9 cellular contexts compared by ENCODE assay signal in the genomic region with DNA sequence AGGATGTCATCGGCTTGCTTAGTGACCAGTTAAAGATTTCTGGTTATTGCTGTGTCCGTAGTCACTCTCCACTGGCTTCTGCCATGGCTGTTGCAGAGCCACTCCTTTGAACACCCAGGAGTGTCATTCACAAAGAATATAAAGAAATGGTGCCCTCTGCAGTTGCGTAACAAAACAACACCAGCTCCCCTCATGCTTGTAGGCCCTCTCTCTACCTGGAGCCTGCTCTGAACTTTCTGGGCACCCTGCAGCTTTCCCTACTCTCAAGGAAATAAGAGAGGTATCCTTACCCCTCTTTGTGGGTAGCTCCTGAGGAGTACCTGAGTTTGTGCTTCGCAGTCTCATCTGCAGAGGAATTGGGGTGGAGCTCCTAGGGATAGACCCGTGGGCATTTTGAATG.
DNase-seq lines count a peak whose midpoint lies in the region; ATAC-seq and TF ChIP-seq lines count a peak whose summit lies in the region.
"Had no signal": no experiment of that assay in that cellular context is flagged by ENCODE, and none has a peak within 500 bp of the region (broad histone marks: within the 10 kb centered on the region; RNA-seq: fewer than 3 reads in every experiment).

No MANE protein-coding gene starts in this region.

- POLR2A ChIA-PET in activated CD8-positive, alpha-beta T cell treated with anti-CD3 and anti-CD28 coated beads, Interleukin-2, amount 10 ng/mL, durations not matched to agents 7 days and 5 days (lab: Charles Lee): interaction anchor here (0.5 kb wide), 1 partner anchor 692 kb away, joined by 3 read pairs; no protein-coding TSS in a partner anchor

- DNase-seq in NCI-H1105 treated with DMSO at 0.1 percent for 48 hours (lab: John Stamatoyannopoulos, UW) (peak; percentile 38), NCI-H1105 (lab: John Stamatoyannopoulos, UW) (no peak), NAMALWA (ENCODE audit: low spot score) (peak; percentile 22), nephron progenitor cell (peak; percentile 49), NCI-H446 treated with DMSO at 0.1 percent for 48 hours (lab: John Stamatoyannopoulos, UW) (no peak)
- peak; percentile 24 for DNase-seq in activated CD8-positive, alpha-beta T cell treated with anti-CD3 and anti-CD28 coated beads, Interleukin-2, amount 10 ng/mL, durations not matched to agents 7 days and 5 days
- no peak for DNase-seq in activated CD4-positive, CD25-positive, alpha-beta regulatory T cell treated with anti-CD3 and anti-CD28 coated beads, Interleukin-2, amount 50 U/mL, for 72 hours
- DNase-seq: activated T-cell treated with anti-CD3 and anti-CD28 coated beads, Interleukin-2, amount 50 U/mL, for 4 hours had no signal

- no peaks in the 10 kb centered on the region for H3K36me3 Mint-ChIP-seq in activated CD8-positive, alpha-beta T cell treated with anti-CD3 and anti-CD28 coated beads, Interleukin-2, amount 10 ng/mL, durations not matched to agents 7 days and 5 days (ENCODE audit: low read depth)
- no peaks in the 10 kb centered on the region for H3K36me3 Mint-ChIP-seq in nephron progenitor cell (ENCODE audit: low read depth)

- no peaks in the 10 kb centered on the region for H3K4me1 Mint-ChIP-seq in activated CD8-positive, alpha-beta T cell treated with anti-CD3 and anti-CD28 coated beads, Interleukin-2, amount 10 ng/mL, durations not matched to agents 7 days and 5 days (ENCODE audit: low read depth)
- H3K4me1 Mint-ChIP-seq in nephron progenitor cell: no peaks in the 10 kb centered on the region

- no peak for ATAC-seq in activated CD8-positive, alpha-beta T cell treated with anti-CD3 and anti-CD28 coated beads, Interleukin-2, amount 10 ng/mL, durations not matched to agents 7 days and 5 days
- ATAC-seq in GM18520 (IDR thresholded peaks at IDR 0.05; ENCODE audit: unreplicated experiment): no peak
- ATAC-seq: activated T-cell treated with anti-CD3 and anti-CD28 coated beads, Interleukin-2, amount 50 U/mL, for 4 hours had no signal

- no peaks in the 10 kb centered on the region for H3K9me3 Mint-ChIP-seq in activated CD8-positive, alpha-beta T cell treated with anti-CD3 and anti-CD28 coated beads, Interleukin-2, amount 10 ng/mL, durations not matched to agents 7 days and 5 days (ENCODE audit: insufficient read depth)
- no peaks in the 10 kb centered on the region for H3K9me3 Mint-ChIP-seq in nephron progenitor cell
- H3K9me3 Mint-ChIP-seq: activated T-cell treated with anti-CD3 and anti-CD28 coated beads, Interleukin-2, amount 50 U/mL, for 4 hours had no signal

- H3K27ac Mint-ChIP-seq in activated CD8-positive, alpha-beta T cell treated with anti-CD3 and anti-CD28 coated beads, Interleukin-2, amount 10 ng/mL, durations not matched to agents 7 days and 5 days: no peak overlapping the region
- no peak overlapping the region for H3K27ac Mint-ChIP-seq in nephron progenitor cell

- H3K27me3 Mint-ChIP-seq in activated CD8-positive, alpha-beta T cell treated with anti-CD3 and anti-CD28 coated beads, Interleukin-2, amount 10 ng/mL, durations not matched to agents 7 days and 5 days (ENCODE audit: low read depth): peaks cover 17% of the 10 kb centered on the region
- no peaks in the 10 kb centered on the region for H3K27me3 Mint-ChIP-seq in nephron progenitor cell (ENCODE audit: low read depth, poor library complexity)

- CTCF ChIA-PET in activated CD8-positive, alpha-beta T cell treated with anti-CD3 and anti-CD28 coated beads, Interleukin-2, amount 10 ng/mL, durations not matched to agents 7 days and 5 days (lab: Charles Lee): interaction anchor here (1.2 kb wide), 1 partner anchor 8 kb away, joined by 4 read pairs; no protein-coding TSS in a partner anchor

- peak; percentile 52 for TF ChIP-seq CTCF in nephron progenitor cell (IDR thresholded peaks at IDR 0.05)

- no peak overlapping the region for H3K4me3 Mint-ChIP-seq in activated CD8-positive, alpha-beta T cell treated with anti-CD3 and anti-CD28 coated beads, Interleukin-2, amount 10 ng/mL, durations not matched to agents 7 days and 5 days
- no peak overlapping the region for H3K4me3 Mint-ChIP-seq in nephron progenitor cell
- H3K4me3 Mint-ChIP-seq: activated T-cell treated with anti-CD3 and anti-CD28 coated beads, Interleukin-2, amount 50 U/mL, for 4 hours had no signal

Comparison
In these comparisons a context has a peak if more than half of its experiments do, and no peak if none do; other contexts are left out.
1. DNase-seq: peak in NCI-H1105 treated with DMSO at 0.1 percent for 48 hours (single experiment), NAMALWA (single experiment), activated CD8-positive, alpha-beta T cell treated with anti-CD3 and anti-CD28 coated beads, Interleukin-2, amount 10 ng/mL, durations not matched to agents 7 days and 5 days (single experiment) and nephron progenitor cell (single experiment); none in NCI-H1105 (single experiment), activated CD4-positive, CD25-positive, alpha-beta regulatory T cell treated with anti-CD3 and anti-CD28 coated beads, Interleukin-2, amount 50 U/mL, for 72 hours (single experiment) and NCI-H446 treated with DMSO at 0.1 percent for 48 hours (single experiment).